2 cellular contexts compared by ENCODE assay signal in genomic region chr16:88296437-88297177, GRCh38.
TF ChIP-seq lines count a peak whose summit lies in the region.

No MANE protein-coding gene starts in this region.

TF ChIP-seq in K562, 482 proteins besides CTCF, POLR2A, EP300 and RAD21 (continued from another document):
- no peak for TF ChIP-seq RERE (CRISPR knock-in tag; IDR thresholded peaks at IDR 0.05; ENCODE audit: borderline replicate concordance)
- TF ChIP-seq MXI1 (IDR thresholded peaks at IDR 0.05; ENCODE audit: low read depth, low read length), result no peak
- TF ChIP-seq ZNF780A (CRISPR knock-in tag; IDR thresholded peaks at IDR 0.05), result no peak
- TF ChIP-seq SRSF7 (optimal IDR thresholded peaks at IDR 0.05; ENCODE audit: low read depth, low read length), result no peak
- no peak for TF ChIP-seq NFXL1 (CRISPR knock-in tag; IDR thresholded peaks at IDR 0.05)
- TF ChIP-seq ZBTB43 (CRISPR knock-in tag; IDR thresholded peaks at IDR 0.05), result peak; percentile 95
- TF ChIP-seq MXD1 (CRISPR knock-in tag; IDR thresholded peaks at IDR 0.05; ENCODE audit: borderline replicate concordance, poor library complexity, severe bottlenecking), result no peak
- no peak for TF ChIP-seq TFAP4 (CRISPR knock-in tag; IDR thresholded peaks at IDR 0.05; ENCODE audit: borderline replicate concordance)
- TF ChIP-seq NCOR1 (IDR thresholded peaks at IDR 0.05), result no peak
- 0 out of 2 replicates have a peak, but pooled peaks have one; percentile 18 for TF ChIP-seq THAP12 (CRISPR knock-in tag; IDR thresholded peaks at IDR 0.05)
- no peak for TF ChIP-seq ZNF717 (CRISPR knock-in tag; IDR thresholded peaks at IDR 0.05)

TF ChIP-seq in HepG2, 621 proteins besides CTCF, POLR2A, EP300 and RAD21:
- TF ChIP-seq AFF4 (CRISPR knock-in tag; IDR thresholded peaks at IDR 0.05) (no peak), ZNF251 (CRISPR knock-in tag; IDR thresholded peaks at IDR 0.05) (0 out of 2 replicates have a peak, but pooled peaks have one; percentile 32), MNT (IDR thresholded peaks at IDR 0.05) (peak; percentile 98), TCF12 (IDR thresholded peaks at IDR 0.05) (no peak), TCF12 (CRISPR knock-in tag; IDR thresholded peaks at IDR 0.05) (no peak)
